In the genomic region with DNA sequence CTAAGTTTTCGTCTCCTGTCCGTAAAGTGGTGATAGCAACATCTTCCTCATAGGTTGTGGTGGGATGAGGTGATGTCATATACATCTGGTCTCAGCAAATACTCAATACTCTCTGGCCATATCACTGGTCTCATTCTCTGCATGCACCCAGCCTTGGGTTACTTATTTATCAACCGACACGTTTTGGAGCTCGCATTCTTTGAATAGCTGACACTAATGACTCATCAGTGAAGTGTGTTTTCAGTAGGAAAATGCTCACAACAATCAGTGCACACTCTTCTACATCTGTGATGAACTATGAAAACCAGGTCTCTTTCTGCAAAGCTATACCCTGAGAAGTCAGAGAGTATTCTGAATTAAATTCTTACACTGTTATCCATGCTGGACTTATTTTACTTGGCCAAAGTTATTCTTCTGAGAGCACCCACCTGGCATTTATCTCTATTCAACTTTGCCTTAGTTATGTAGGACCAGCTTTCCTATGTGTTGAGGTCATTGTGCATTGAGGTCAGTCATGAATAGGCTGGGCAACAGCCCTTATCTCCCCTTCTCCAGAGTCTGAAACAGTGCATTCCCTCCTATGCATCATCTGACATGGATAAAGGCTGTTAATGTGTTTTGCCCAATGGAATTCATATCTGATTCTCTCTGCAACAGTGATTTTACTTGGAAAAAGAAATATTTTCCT, we compare ENCODE assay signal across 12 cellular contexts. TPM values are rescaled to one million over a fixed set of nuclear protein-coding genes. Genes with fewer than 3 reads are reported as not detected.
DNase-seq lines count a peak whose midpoint lies in the region; ATAC-seq and TF ChIP-seq lines count a peak whose summit lies in the region.
"Had no signal": no experiment of that assay in that cellular context is flagged by ENCODE, and none has a peak within 500 bp of the region (broad histone marks: within the 10 kb centered on the region; RNA-seq: fewer than 3 reads in every experiment).

No MANE protein-coding gene starts in this region.

- H3K4me1 Mint-ChIP-seq in nephron, result peaks cover 12% of the 10 kb centered on the region

- ATAC-seq in GM18520 (IDR thresholded peaks at IDR 0.05; ENCODE audit: unreplicated experiment) (peak; percentile 85), HG03521 (IDR thresholded peaks at IDR 0.05; ENCODE audit: unreplicated experiment) (no peak), GM21360 (IDR thresholded peaks at IDR 0.05; ENCODE audit: unreplicated experiment) (no peak)

- no peaks in the 10 kb centered on the region for H3K9me3 Mint-ChIP-seq in nephron

- DNase-seq in HK-2 (ENCODE audit: unreplicated experiment), result peak; percentile 62
- peak; percentile 87 for DNase-seq in epithelial cell of proximal tubule (ENCODE audit: low read depth)
- DNase-seq in activated T-cell treated with anti-CD3 and anti-CD28 coated beads, Interleukin-2, amount 50 U/mL, for 1 hour, result no peak
- DNase-seq in NCI-H1417 treated with DMSO at 0.1 percent for 48 hours (lab: John Stamatoyannopoulos, UW), result no peak
- DNase-seq: activated naive CD4-positive, alpha-beta T cell treated with Interleukin-2 at 50 U/mL for 16 hours; KBM-7; NCI-H82; nucleus accumbens had no signal

- TF ChIP-seq CTCF in epithelial cell of proximal tubule (conservative IDR thresholded peaks at IDR 0.05; ENCODE audit: low read depth, low read length) (no peak), nephron (IDR thresholded peaks at IDR 0.05; ENCODE audit: unreplicated experiment in 3 of 3) (no peak)

- H3K36me3 Mint-ChIP-seq in nephron (ENCODE audit: low read depth), result no peaks in the 10 kb centered on the region

- H3K4me3 ChIP-seq in epithelial cell of proximal tubule (ENCODE audit: low read depth, low read length), result no peak overlapping the region

- peaks cover 7% of the 10 kb centered on the region for H3K27me3 Mint-ChIP-seq in nephron (ENCODE audit: low read depth)

- H3K27ac Mint-ChIP-seq in nephron, result peak overlapping the region; percentile 2 to 63 (median 22)

- H3K4me3 Mint-ChIP-seq in nephron, result no peak overlapping the region

RNA-seq across cellular contexts. Expression of gene DHX15, which starts 58.7 kb away (rescaled TPM):
- 135 and 163 TPM in 2 replicates for total RNA-seq in epithelial cell of proximal tubule

Comparison
In these comparisons a context has a peak if more than half of its experiments do, and no peak if none do; other contexts are left out.
1. DNase-seq: peak in HK-2 (single experiment) and epithelial cell of proximal tubule (single experiment); none in activated T-cell treated with anti-CD3 and anti-CD28 coated beads, Interleukin-2, amount 50 U/mL, for 1 hour (single experiment) and NCI-H1417 treated with DMSO at 0.1 percent for 48 hours (single experiment).